In genomic region chr13:85544756-85545155, GRCh38 we compare ENCODE assay signal across 23 cellular contexts.
"Had no signal": no experiment of that assay in that cellular context is flagged by ENCODE, and none has a peak within 500 bp of the region (broad histone marks: within the 10 kb centered on the region; RNA-seq: fewer than 3 reads in every experiment).

No MANE protein-coding gene starts in this region.

- H3K27ac ChIP-seq: adrenal gland, ascending aorta, foreskin keratinocyte, hepatocyte, left lung, upper lobe of right lung had no signal

- H3K9me3 ChIP-seq: adrenal gland, ascending aorta, upper lobe of right lung had no signal

- H3K4me1 Mint-ChIP-seq: activated B cell treated with CpG ODN at 0.5 μM for 24 hours had no signal

- H2AFZ ChIP-seq: hepatocyte had no signal

- H3K27me3 ChIP-seq: adrenal gland, ascending aorta, foreskin keratinocyte, hepatocyte, left lung, upper lobe of right lung had no signal

- H3K36me3 Mint-ChIP-seq: activated naive CD8-positive, alpha-beta T cell; naive thymus-derived CD4-positive, alpha-beta T cell had no signal

- DNase-seq: activated B cell treated with CpG ODN at 0.5 μM for 24 hours; activated CD4-positive, alpha-beta T cell treated with anti-CD3 and anti-CD28 coated beads for 4 hours; activated CD4-positive, alpha-beta T cell treated with anti-CD3 and anti-CD28 coated beads, Interleukin-2, amount 50 U/mL, for 48 hours; activated CD8-positive, alpha-beta memory T cell treated with anti-CD3 and anti-CD28 coated beads, Interleukin-2, amount 50 U/mL, for 48 hours; activated naive CD4-positive, alpha-beta T cell; activated T-cell treated with anti-CD3 and anti-CD28 coated beads, Interleukin-2, amount 50 U/mL, for 4 hours; adrenal gland; central memory CD4-positive, alpha-beta T cell; dermis blood vessel endothelial cell; effector CD8-positive, alpha-beta T cell; foreskin keratinocyte; kidney glomerular epithelial cell; left lung; naive thymus-derived CD4-positive, alpha-beta T cell; small intestine; stimulated activated CD4-positive, alpha-beta T cell treated with anti-CD3 and anti-CD28 coated beads, Interleukin-15, amount 100 ng/mL, for 24 hours; stimulated activated naive CD8-positive, alpha-beta T cell treated with anti-CD3 and anti-CD28 coated beads, Interleukin-15, Interleukin-2, amounts not matched to agents 100 U/mL and 50 U/mL, for 24 hours; upper lobe of right lung had no signal

- H3K79me2 ChIP-seq: hepatocyte had no signal

- H3K4me3 ChIP-seq: adrenal gland, ascending aorta, hepatocyte, left lung, lung, upper lobe of right lung had no signal

- H3K36me3 ChIP-seq: adrenal gland, ascending aorta, left lung, upper lobe of right lung had no signal

- H3K27me3 Mint-ChIP-seq: activated B cell treated with CpG ODN at 0.5 μM for 24 hours; activated naive CD8-positive, alpha-beta T cell; naive thymus-derived CD4-positive, alpha-beta T cell had no signal

- H3K4me3 Mint-ChIP-seq: activated B cell treated with CpG ODN at 0.5 μM for 24 hours; activated naive CD8-positive, alpha-beta T cell; activated T-cell treated with anti-CD3 and anti-CD28 coated beads, Interleukin-2, amount 50 U/mL, for 4 hours; naive thymus-derived CD4-positive, alpha-beta T cell had no signal

- H3K4me2 ChIP-seq: hepatocyte had no signal

- H3K4me1 ChIP-seq: adrenal gland, ascending aorta, foreskin keratinocyte, left lung, upper lobe of right lung had no signal

- H3K27ac Mint-ChIP-seq: activated B cell treated with CpG ODN at 0.5 μM for 24 hours; activated naive CD8-positive, alpha-beta T cell; activated T-helper 2 cell treated with anti-CD3 and anti-CD28 coated beads, Interferon-gamma antibody, Interleukin-2, Interleukin-4, amounts not matched to agents 10 μg/mL and 5 μg/mL and 100 μg/mL, durations not matched to agents 14 hours and 24 hours and 36 hours had no signal
